ENCODE assay signal across 32 cellular contexts in genomic region chr12:103498990-103499389, GRCh38. TPM values are rescaled to one million over a fixed set of nuclear protein-coding genes. Genes with fewer than 3 reads are reported as not detected.
DNase-seq lines count a peak whose midpoint lies in the region; ATAC-seq, FAIRE-seq and TF ChIP-seq lines count a peak whose summit lies in the region.
"Had no signal": no experiment of that assay in that cellular context is flagged by ENCODE, and none has a peak within 500 bp of the region (broad histone marks: within the 10 kb centered on the region; RNA-seq: fewer than 3 reads in every experiment).

No MANE protein-coding gene starts in this region.

- peak; percentile 15 for DNase-seq in activated CD4-positive, alpha-beta T cell treated with anti-CD3 and anti-CD28 coated beads for 48 hours
- no peak for DNase-seq in activated CD4-positive, alpha-beta T cell treated with anti-CD3 and anti-CD28 coated beads, Interleukin-2, amount 10 ng/mL, durations not matched to agents 7 days and 5 days
- no peak for DNase-seq in A549 (ENCODE audit: low read depth in 1 of 2, low spot score in 1 of 2)
- no peak for DNase-seq in GM12878 (ENCODE audit: low read depth, low spot score)
- DNase-seq in CD14-positive monocyte (ENCODE audit: low spot score): no peak
- DNase-seq in NCI-H146 treated with DMSO at 0.1 percent for 48 hours (lab: John Stamatoyannopoulos, UW; ENCODE audit: unreplicated experiment): no peak
- DNase-seq: adrenal gland; body of pancreas; CD8-positive, alpha-beta memory T cell; left lung; MM.1S; NCI-H1417; NCI-H2081 treated with DMSO at 0.1 percent for 48 hours; NCI-H345; SJCRH30; stimulated activated CD4-positive, alpha-beta T cell treated with anti-CD3 and anti-CD28 coated beads, Interleukin-12 subunit alpha, Interleukin-12 subunit beta, amount 100 ng/mL, for 4 hours; stimulated activated CD4-positive, alpha-beta T cell treated with anti-CD3 and anti-CD28 coated beads, Interleukin-4, amount 100 ng/mL, for 1 hour; T1000; WERI-Rb-1 had no signal

- H2AFZ ChIP-seq in GM12878 (ENCODE audit: control insufficient read depth, low read depth, low read length): no peak overlapping the region

- intact Hi-C loops in GM12878 (cut with micrococcal nuclease; ENCODE audit: unreplicated experiment) (no loop called here), CD14-positive monocyte (cut with micrococcal nuclease) (no loop called here)

- RAD21 ChIA-PET in GM12878 (lab: Charles Lee; ENCODE audit: unreplicated experiment): interaction anchor here (2.6 to 8.1 kb wide), 2 partner anchors 48 to 318 kb away, joined by 8 to 81 read pairs; no protein-coding TSS in a partner anchor

- H3K27me3 Mint-ChIP-seq in activated CD4-positive, alpha-beta T cell treated with anti-CD3 and anti-CD28 coated beads, Interleukin-2, amount 10 ng/mL, durations not matched to agents 7 days and 5 days: peaks cover 34% of the 10 kb centered on the region
- H3K27me3 Mint-ChIP-seq in CD14-positive monocyte (ENCODE audit: low read depth in 3 of 3): peaks cover 33 to 42% (median 35%) of the 10 kb centered on the region in 3 donors

- no peak overlapping the region for H3K4me3 Mint-ChIP-seq in activated CD4-positive, alpha-beta T cell treated with anti-CD3 and anti-CD28 coated beads, Interleukin-2, amount 10 ng/mL, durations not matched to agents 7 days and 5 days
- H3K4me3 Mint-ChIP-seq in CD14-positive monocyte: no peak overlapping the region
- H3K4me3 Mint-ChIP-seq: CD8-positive, alpha-beta memory T cell had no signal

- H3K36me3 Mint-ChIP-seq in activated CD4-positive, alpha-beta T cell treated with anti-CD3 and anti-CD28 coated beads, Interleukin-2, amount 10 ng/mL, durations not matched to agents 7 days and 5 days (ENCODE audit: low read depth): no peaks in the 10 kb centered on the region
- peaks cover 0 to 3% of the 10 kb centered on the region in 2 donors for H3K36me3 Mint-ChIP-seq in CD14-positive monocyte
- H3K36me3 Mint-ChIP-seq: CD8-positive, alpha-beta memory T cell had no signal

- H3K27me3 ChIP-seq in GM12878 (replicated peaks in 1 of 2; ENCODE audit: control insufficient read depth in 2 of 2, insufficient read depth in 2 of 2, low read length in 1 of 2): no peaks in the 10 kb centered on the region
- H3K27me3 ChIP-seq: SJCRH30 had no signal

- H3K36me3 ChIP-seq in GM12878 (ENCODE audit: control insufficient read depth in 2 of 2, insufficient read depth in 2 of 2, low read length in 1 of 2): no peaks in the 10 kb centered on the region
- H3K36me3 ChIP-seq: adrenal gland, left lung, neutrophil, SJCRH30, thoracic aorta, WERI-Rb-1 had no signal

- 78% methylated on average over 2 of the region's 2 CpGs for WGBS in A549 (ENCODE audit: missing lambda C conversion rate)
- WGBS in GM12878 (ENCODE audit: insufficient coverage, insufficient replicate concordance, low lambda C conversion rate, missing lambda C conversion rate): 42% methylated on average over 2 of the region's 2 CpGs

- H3K4me1 ChIP-seq in A549 (peaks cover 14% of the 10 kb centered on the region; the same call in 2 of the 3 replicates), GM12878 (ENCODE audit: control insufficient read depth, insufficient read depth, low read length) (peaks cover 8% of the 10 kb centered on the region; the same call in 1 of the 2 replicates)
- H3K4me1 ChIP-seq: SJCRH30 had no signal

- no peaks in the 10 kb centered on the region for H3K79me2 ChIP-seq in GM12878 (ENCODE audit: control insufficient read depth, insufficient read depth, low read length)

- TF ChIP-seq EP300 in A549 (IDR thresholded peaks at IDR 0.05) (no peak), GM12878 (IDR thresholded peaks at IDR 0.05; ENCODE audit: borderline replicate concordance in 1 of 2, control insufficient read depth in 1 of 2, low read depth in 2 of 2, low read length in 2 of 2) (peak; percentile 41 to 67; a peak in 2 of 4 replicates)

- H3K4me2 ChIP-seq in A549 (peak overlapping the region; percentile 13; the same call in 2 of the 3 replicates), GM12878 (ENCODE audit: control insufficient read depth, insufficient read depth) (no peak overlapping the region)
- H3K4me2 ChIP-seq: KMS-11 had no signal

- H3K4me1 Mint-ChIP-seq in activated CD4-positive, alpha-beta T cell treated with anti-CD3 and anti-CD28 coated beads, Interleukin-2, amount 10 ng/mL, durations not matched to agents 7 days and 5 days: peaks cover 11% of the 10 kb centered on the region
- no peaks in the 10 kb centered on the region for H3K4me1 Mint-ChIP-seq in CD14-positive monocyte

- no TSS peak for BruUV-seq in GM12878 (replicated peaks; lab: Mats Ljungman, UMichigan)

- peaks cover 3% of the 10 kb centered on the region for H3K9me3 Mint-ChIP-seq in activated CD4-positive, alpha-beta T cell treated with anti-CD3 and anti-CD28 coated beads, Interleukin-2, amount 10 ng/mL, durations not matched to agents 7 days and 5 days
- peaks cover 0 to 13% (median 6%) of the 10 kb centered on the region in 7 donors for H3K9me3 Mint-ChIP-seq in CD14-positive monocyte

- H3K27ac ChIP-seq in A549 (no peak overlapping the region), GM12878 (ENCODE audit: control insufficient read depth, insufficient read depth) (no peak overlapping the region)
- H3K27ac ChIP-seq: adrenal gland, body of pancreas, HL-60, KMS-11, left lung, neutrophil, SJCRH30, thoracic aorta, WERI-Rb-1 had no signal

- POLR2A ChIA-PET in activated CD4-positive, alpha-beta T cell treated with anti-CD3 and anti-CD28 coated beads, Interleukin-2, amount 10 ng/mL, durations not matched to agents 7 days and 5 days (lab: Charles Lee): no interaction called here
- POLR2A ChIA-PET in A549 (lab: Yijun Ruan, JAX): no interaction called here
- POLR2A ChIA-PET in GM12878 (lab: Charles Lee): interaction anchor here (1.1 kb wide), 1 partner anchor 36 kb away, joined by 3 read pairs; no protein-coding TSS in a partner anchor

- no peak for TF ChIP-seq POLR2A in A549 (IDR thresholded peaks at IDR 0.05; ENCODE audit: low read length)
- TF ChIP-seq POLR2A in GM12878 (IDR thresholded peaks at IDR 0.05; ENCODE audit: low read depth, low read length): no peak

- H3K9me3 ChIP-seq in A549 (no peaks in the 10 kb centered on the region), GM12878 (replicated peaks; ENCODE audit: control insufficient read depth, insufficient read depth, low read length) (no peaks in the 10 kb centered on the region; the same call in 1 of the 3 replicates)
- H3K9me3 ChIP-seq: adrenal gland, body of pancreas, left lung, neutrophil, SJCRH30, thoracic aorta had no signal

- ATAC-seq in A549: no peak
- ATAC-seq in GM18520 (IDR thresholded peaks at IDR 0.05; ENCODE audit: unreplicated experiment): peak; percentile 34
- peak; percentile 11 for ATAC-seq in GM12878
- no peak for ATAC-seq in GM21576 (IDR thresholded peaks at IDR 0.05; ENCODE audit: unreplicated experiment)
- ATAC-seq: body of pancreas, left lung, sciatic nerve had no signal

- SMC1A ChIA-PET in GM12878 (lab: Charles Lee; ENCODE audit: uncharacterized antibody, unreplicated experiment): interaction anchor here (1.6 to 13.0 kb wide), 2 partner anchors 26 to 46 kb away, joined by 3 to 334 read pairs; no protein-coding TSS in a partner anchor

- FAIRE-seq in A549 (lab: Jason Lieb, UNC): no peak
- no peak for FAIRE-seq in GM12878 (lab: Jason Lieb, UNC)
- FAIRE-seq: urothelium cell line had no signal

- CTCF ChIA-PET in activated CD4-positive, alpha-beta T cell treated with anti-CD3 and anti-CD28 coated beads, Interleukin-2, amount 10 ng/mL, durations not matched to agents 7 days and 5 days (lab: Charles Lee): no interaction called here
- CTCF ChIA-PET in A549 (lab: Yijun Ruan, JAX): interaction anchor here (1.4 to 9.8 kb wide), 2 partner anchors 10 to 47 kb away, joined by 4 to 134 read pairs; no protein-coding TSS in a partner anchor
- CTCF ChIA-PET in GM12878 (lab: Yijun Ruan, JAX): interaction anchor here (1.0 to 11.0 kb wide), 4 partner anchors 18 to 616 kb away, joined by 3 to 228 read pairs (median 43); no protein-coding TSS in a partner anchor

- H3K4me3 ChIP-seq in A549: no peak overlapping the region
- H3K4me3 ChIP-seq in GM12878: no peak overlapping the region
- H3K4me3 ChIP-seq: adrenal gland, body of pancreas, left lung, SJCRH30, thoracic aorta had no signal

- in situ Hi-C loops in GM12878 (cut with MboI): no loop called here

- no peak overlapping the region for H3K9ac ChIP-seq in GM12878 (ENCODE audit: control insufficient read depth, insufficient read depth, low read length)
- H3K9ac ChIP-seq: KMS-11 had no signal

- TF ChIP-seq CTCF in A549 (IDR thresholded peaks at IDR 0.05) (no peak), GM12878 (IDR thresholded peaks at IDR 0.05 in 2 of 3, conservative IDR thresholded peaks at IDR 0.05 in 1 of 3; ENCODE audit: control insufficient read depth in 2 of 3, extremely low read depth in 1 of 3, insufficient read depth in 1 of 3, low read depth in 3 of 3, low read length in 3 of 3) (no peak), CD14-positive monocyte (IDR thresholded peaks at IDR 0.05) (no peak)

- H4K20me1 ChIP-seq in GM12878 (ENCODE audit: control insufficient read depth, insufficient read depth): no peaks in the 10 kb centered on the region

- H3K27ac Mint-ChIP-seq in activated CD4-positive, alpha-beta T cell treated with anti-CD3 and anti-CD28 coated beads, Interleukin-2, amount 10 ng/mL, durations not matched to agents 7 days and 5 days: no peak overlapping the region
- H3K27ac Mint-ChIP-seq in CD14-positive monocyte: no peak overlapping the region
- H3K27ac Mint-ChIP-seq: progenitor cell of endocrine pancreas had no signal

- TF ChIP-seq RAD21 in A549 (conservative IDR thresholded peaks at IDR 0.05 in 1 of 2, IDR thresholded peaks at IDR 0.05 in 1 of 2) (no peak), GM12878 (IDR thresholded peaks at IDR 0.05; ENCODE audit: insufficient read depth, low read depth, low read length) (no peak)

RNA-seq across cellular contexts. Expression of gene C12orf42, which starts 3.2 kb away (rescaled TPM):
- 1 to 10 TPM in 1 of 2 experiments, under 1 TPM in 1; 0.57 to 1.0 TPM for total RNA-seq in activated CD4-positive, alpha-beta T cell treated with anti-CD3 and anti-CD28 coated beads, Interleukin-2, amount 10 ng/mL, durations not matched to agents 7 days and 5 days
- polyA plus RNA-seq in A549 (2011; rRNA removed) (not detected in 2 replicates), A549 (2017; fragmentation: RNase III; extraction: RNeasy Plus Mini Kit Qiagen cat#74134 plus additional on column Dnase treatment) (not detected in 3 replicates), GM12878 (2011; rRNA removed) (7.0 and 8.2 TPM in 2 replicates), GM12878 (2014; fragmentation: Illumina TruSeq; extraction: Trizol) (2.6 and 3.4 TPM in 2 replicates), GM12878 (2014; fragmentation: Nextera tagmentation; extraction: Ambion mirVana) (1 to 10 TPM; 1.8 to 1.9 TPM), GM12878 (2014; rRNA removed) (1.8 and 1.9 TPM in 2 replicates), GM12878 (2016; fragmentation: Nextera tagmentation; extraction: Ambion mirVana) (1 to 10 TPM; 1.4 to 2.5 TPM), CD14-positive monocyte (not detected)
- not detected in 2 replicates for polyA plus RNA-seq in A549 (2012; cell fraction: cytosol; rRNA removed)
- 0.04 TPM in 1 of 2 replicates, not detected in the other for polyA plus RNA-seq in A549 (2012; cell fraction: nucleus; rRNA removed)
- polyA minus RNA-seq in A549 (2011; rRNA and poly(A)+ RNA removed): not detected in 2 replicates
- 12.6 and 19.3 TPM in 2 replicates for total RNA-seq in GM12878 (2013; cell fraction: nucleolus; rRNA removed)
- total RNA-seq in GM12878 (2014; rRNA removed) (4.0 and 4.1 TPM in 2 replicates), GM12878 (2014; rRNA removed; fragmentation: Illumina TruSeq; extraction: Trizol) (2.3 and 2.8 TPM in 2 replicates), GM12878 (2021) (2.0 and 2.3 TPM in 2 replicates)
- not detected for polyA plus RNA-seq in GM12878 (2011; ENCODE audit: low read depth)
- 4.0 and 4.1 TPM in 2 replicates for polyA plus RNA-seq in GM12878 (2011; cell fraction: cytosol; rRNA removed)
- 10.2 and 13.2 TPM in 2 replicates for polyA plus RNA-seq in GM12878 (2011; cell fraction: nucleus; rRNA removed)
- 0.66 and 0.74 TPM in 2 replicates for polyA plus RNA-seq in GM12878 (2012)
- 6.9 and 10.4 TPM in 2 replicates for polyA minus RNA-seq in GM12878 (2011; rRNA and poly(A)+ RNA removed)
- 1.7 and 4.9 TPM in 2 replicates for polyA minus RNA-seq in GM12878 (2011; cell fraction: cytosol; rRNA and poly(A)+ RNA removed)
- 21.4 and 23.9 TPM in 2 replicates for polyA minus RNA-seq in GM12878 (2011; cell fraction: nucleus; rRNA and poly(A)+ RNA removed)
- total RNA-seq: A172, adrenal gland, body of pancreas, glomerular endothelial cell, left lung, mesenteric fat pad, RPMI7951, SJCRH30, thoracic aorta had no signal

Comparison
In these comparisons a context has a peak if more than half of its experiments do, and no peak if none do; other contexts are left out.
1. ATAC-seq: peak in GM18520 (single experiment) and GM12878 (single experiment); none in A549 (0 of 2) and GM21576 (single experiment).